In genomic region chr3:142802891-142803290, GRCh38 we compare ENCODE assay signal across 22 cellular contexts.
"Had no signal": no experiment of that assay in that cellular context is flagged by ENCODE, and none has a peak within 500 bp of the region (broad histone marks: within the 10 kb centered on the region; RNA-seq: fewer than 3 reads in every experiment).

No MANE protein-coding gene starts in this region.

- H3K27ac Mint-ChIP-seq: activated naive CD8-positive, alpha-beta T cell treated with anti-CD3 and anti-CD28 coated beads for 36 hours; activated T-cell treated with anti-CD3 and anti-CD28 coated beads, Interleukin-2, amount 50 U/mL, for 24 hours; activated T-helper 2 cell treated with anti-CD3 and anti-CD28 coated beads, Interferon-gamma antibody, Interleukin-2, Interleukin-4, amounts not matched to agents 10 μg/mL and 5 μg/mL and 100 μg/mL, durations not matched to agents 14 hours and 24 hours and 36 hours; mesothelial cell of epicardium; natural killer cell; stimulated activated memory B cell treated with anti-CD40 and anti-IgM and Interleukin-4, amounts not matched to agents 10 μg/mL and 1 μg/mL and 100 μg/mL, for 72 hours had no signal

- H3K36me3 ChIP-seq: lower lobe of right lung, prostate gland, transverse colon had no signal

- H3K9me3 Mint-ChIP-seq: activated naive CD8-positive, alpha-beta T cell treated with anti-CD3 and anti-CD28 coated beads for 36 hours; activated T-cell treated with anti-CD3 and anti-CD28 coated beads, Interleukin-2, amount 50 U/mL, for 24 hours; activated T-helper 2 cell treated with anti-CD3 and anti-CD28 coated beads, Interferon-gamma antibody, Interleukin-2, Interleukin-4, amounts not matched to agents 10 μg/mL and 5 μg/mL and 100 μg/mL, durations not matched to agents 14 hours and 24 hours and 36 hours; mesothelial cell of epicardium; natural killer cell; stimulated activated memory B cell treated with anti-CD40 and anti-IgM and Interleukin-4, amounts not matched to agents 10 μg/mL and 1 μg/mL and 100 μg/mL, for 72 hours had no signal

- ATAC-seq: heart right ventricle; left lobe of liver; lower lobe of right lung; natural killer cell; stimulated activated memory B cell treated with anti-CD40 and anti-IgM and Interleukin-4, amounts not matched to agents 10 μg/mL and 1 μg/mL and 100 μg/mL, for 72 hours had no signal

- H3K4me3 ChIP-seq: breast epithelium, coronary artery, heart right ventricle, lower lobe of right lung, prostate gland, transverse colon had no signal

- H3K9me3 ChIP-seq: breast epithelium, heart right ventricle, lower lobe of right lung, prostate gland, transverse colon had no signal

- H3K27me3 ChIP-seq: breast epithelium, heart right ventricle, transverse colon had no signal

- H3K27ac ChIP-seq: breast epithelium, coronary artery, heart right ventricle, lower lobe of right lung, prostate gland, transverse colon, VCaP had no signal

- H3K36me3 Mint-ChIP-seq: activated naive CD8-positive, alpha-beta T cell treated with anti-CD3 and anti-CD28 coated beads for 36 hours; mesothelial cell of epicardium; natural killer cell; stimulated activated memory B cell treated with anti-CD40 and anti-IgM and Interleukin-4, amounts not matched to agents 10 μg/mL and 1 μg/mL and 100 μg/mL, for 72 hours had no signal

- FAIRE-seq: urothelium cell line had no signal

- H3K4me3 Mint-ChIP-seq: activated naive CD8-positive, alpha-beta T cell treated with anti-CD3 and anti-CD28 coated beads for 36 hours; activated T-cell treated with anti-CD3 and anti-CD28 coated beads, Interleukin-2, amount 50 U/mL, for 24 hours; mesothelial cell of epicardium; natural killer cell; stimulated activated memory B cell treated with anti-CD40 and anti-IgM and Interleukin-4, amounts not matched to agents 10 μg/mL and 1 μg/mL and 100 μg/mL, for 72 hours had no signal

- H3K4me1 Mint-ChIP-seq: activated naive CD8-positive, alpha-beta T cell treated with anti-CD3 and anti-CD28 coated beads for 36 hours; mesothelial cell of epicardium; natural killer cell; stimulated activated memory B cell treated with anti-CD40 and anti-IgM and Interleukin-4, amounts not matched to agents 10 μg/mL and 1 μg/mL and 100 μg/mL, for 72 hours had no signal

- H3K4me1 ChIP-seq: breast epithelium, lower lobe of right lung, prostate gland, transverse colon had no signal

- DNase-seq: activated CD4-positive, alpha-beta T cell treated with anti-CD3 and anti-CD28 coated beads, Interleukin-2, amount 50 U/mL, for 1 hour; activated CD4-positive, CD25-positive, alpha-beta regulatory T cell treated with anti-CD3 and anti-CD28 coated beads, Interleukin-2, amount 50 U/mL, for 72 hours; activated naive CD4-positive, alpha-beta T cell treated with Interleukin-2 at 50 U/mL for 16 hours; activated naive CD8-positive, alpha-beta T cell treated with anti-CD3 and anti-CD28 coated beads for 36 hours; activated T-cell treated with anti-CD3 and anti-CD28 coated beads, Interleukin-2, amount 50 U/mL, for 24 hours; cerebellar nuclear complex; foreskin fibroblast; heart right ventricle; islet precursor cell; lower lobe of right lung; natural killer cell; stimulated activated CD4-positive, alpha-beta T cell treated with anti-CD3 and anti-CD28 coated beads, Interleukin-2, amount 100 ng/mL, for 24 hours; transverse colon had no signal

- H3K27me3 Mint-ChIP-seq: activated naive CD8-positive, alpha-beta T cell treated with anti-CD3 and anti-CD28 coated beads for 36 hours; activated T-cell treated with anti-CD3 and anti-CD28 coated beads, Interleukin-2, amount 50 U/mL, for 24 hours; stimulated activated memory B cell treated with anti-CD40 and anti-IgM and Interleukin-4, amounts not matched to agents 10 μg/mL and 1 μg/mL and 100 μg/mL, for 72 hours had no signal
